Comparison of ENCODE assay signal across 21 cellular contexts in genomic region chr10:75418287-75418686, GRCh38. TPM values are rescaled to one million over a fixed set of nuclear protein-coding genes. Genes with fewer than 3 reads are reported as not detected.
DNase-seq lines count a peak whose midpoint lies in the region; ATAC-seq, FAIRE-seq and TF ChIP-seq lines count a peak whose summit lies in the region.
"Had no signal": no experiment of that assay in that cellular context is flagged by ENCODE, and none has a peak within 500 bp of the region (broad histone marks: within the 10 kb centered on the region; RNA-seq: fewer than 3 reads in every experiment).

No MANE protein-coding gene starts in this region.

- peak; percentile 57 to 59; a peak in 2 of 6 replicates for ATAC-seq in A549
- ATAC-seq: T-cell had no signal

- H3K4me1 ChIP-seq in A549 (peaks cover 11% of the 10 kb centered on the region; the same call in 2 of the 3 replicates), PC-9 (replicated peaks; ENCODE audit: insufficient read depth) (peaks cover 18% of the 10 kb centered on the region), H1 (replicated peaks in 1 of 4; ENCODE audit: control insufficient read depth in 3 of 4, insufficient read depth in 4 of 4, low read length in 3 of 4) (peaks cover 3 to 7% (median 5%) of the 10 kb centered on the region in 4 experiments; a peak in 4 of 7 replicates)

- TF ChIP-seq POLR2A in A549 (IDR thresholded peaks at IDR 0.05; ENCODE audit: low read length) (no peak), H1 (IDR thresholded peaks at IDR 0.05; ENCODE audit: control extremely low read depth in 1 of 2, low read depth in 2 of 2, low read length in 2 of 2) (no peak)

- TF ChIP-seq RAD21 in A549 (conservative IDR thresholded peaks at IDR 0.05 in 1 of 2, IDR thresholded peaks at IDR 0.05 in 1 of 2) (no peak), H1 (IDR thresholded peaks at IDR 0.05 in 1 of 2, conservative IDR thresholded peaks at IDR 0.05 in 1 of 2; ENCODE audit: low read depth in 2 of 2, low read length in 2 of 2) (no peak)

- H3K9me2 ChIP-seq in PC-9 (ENCODE audit: insufficient read depth) = no peaks in the 10 kb centered on the region

- TF ChIP-seq CTCF in A549 (IDR thresholded peaks at IDR 0.05) (no peak), PC-9 (conservative IDR thresholded peaks at IDR 0.05) (no peak), H1 (IDR thresholded peaks at IDR 0.05; ENCODE audit: control extremely low read depth in 1 of 3, insufficient read depth in 1 of 3, low read depth in 1 of 3, low read length in 3 of 3) (no peak), foreskin fibroblast (IDR thresholded peaks at IDR 0.05; ENCODE audit: low read depth, low read length) (no peak), GM13977 (IDR thresholded peaks at IDR 0.05; ENCODE audit: extremely low read depth, insufficient read depth, missing control alignments) (no peak)

- DNase-seq in A549 (ENCODE audit: low read depth in 1 of 2, low spot score in 1 of 2) = no peak
- peak; percentile 77 for DNase-seq in DMS53 (lab: John Stamatoyannopoulos, UW)
- DNase-seq in PC-9 = no peak
- no peak for DNase-seq in H1 (ENCODE audit: low read depth in 1 of 2, low spot score in 2 of 2)
- no peak for DNase-seq in foreskin fibroblast
- no peak for DNase-seq in NCI-H187 treated with DMSO at 0.1 percent for 48 hours (lab: John Stamatoyannopoulos, UW)
- DNase-seq in GM13977 (ENCODE audit: low spot score) = no peak
- DNase-seq: CD4-positive, CD25-positive, alpha-beta regulatory T cell; HCEC 1CT; Kasumi-1; MM.1S; NCI-H446 treated with DMSO at 0.1 percent for 48 hours; NCI-H526 treated with DMSO at 0.1 percent for 48 hours; RPMI8226; SHP77 treated with DMSO at 0.1 percent for 48 hours; T-cell had no signal

- BruUV-seq in PC-9 (replicated peaks; lab: Mats Ljungman, UMichigan) = no TSS peak

- H4K91ac ChIP-seq in H1 (replicated peaks; ENCODE audit: insufficient read length, low read length) = no peak overlapping the region

- H3K4ac ChIP-seq in H1 (replicated peaks; ENCODE audit: insufficient read length, low read depth, low read length) = no peak overlapping the region

- H3K4me2 ChIP-seq in A549 (no peak overlapping the region), PC-9 (peak overlapping the region; percentile 37; the same call in 1 of the 2 replicates), H1 (ENCODE audit: insufficient read depth in 1 of 2, low read depth in 2 of 2, low read length in 2 of 2) (peak overlapping the region in 1 of 2 experiments; percentile 45; a peak in 1 of 4 replicates)
- H3K4me2 ChIP-seq: GM23338 had no signal

- H2BK15ac ChIP-seq in H1 (ENCODE audit: low read length) = no peak overlapping the region

- H3K23ac ChIP-seq in H1 (ENCODE audit: insufficient read length) = no peak overlapping the region

- POLR2A ChIA-PET in A549 (lab: Yijun Ruan, JAX) (no interaction called here), PC-9 (lab: Charles Lee; ENCODE audit: unreplicated experiment) (no interaction called here), H1 (lab: Charles Lee; ENCODE audit: partially characterized antibody) (interaction anchor here (1.7 kb wide), 1 partner anchor 12 kb away, joined by 9 read pairs; no protein-coding TSS in a partner anchor)

- FAIRE-seq in A549 (lab: Jason Lieb, UNC) = no peak
- FAIRE-seq in H1 (lab: Jason Lieb, UNC) = no peak

- no peak overlapping the region for H3K14ac ChIP-seq in H1 (ENCODE audit: insufficient read length)

- 45% methylated on average over 4 of the region's 4 CpGs for WGBS in A549 (ENCODE audit: missing lambda C conversion rate)
- WGBS in H1 (ENCODE audit: extremely low coverage in 1 of 2, insufficient coverage in 1 of 2, insufficient read length in 1 of 2, insufficient replicate concordance in 2 of 2, low coverage in 1 of 2, low lambda C conversion rate in 2 of 2, missing lambda C conversion rate in 1 of 2), 2 experiments = 51% methylated on average over 4 of the region's 4 CpGs; no CpG with 5 or more reads in 1 of the 2 experiments

- H2AFZ ChIP-seq in PC-9 (no peak overlapping the region), H1 (ENCODE audit: low read length) (no peak overlapping the region)
- H2AFZ ChIP-seq: GM23338 had no signal

- peak overlapping the region in 1 of 2 experiments; percentile 18; a peak in 1 of 6 replicates for H3K27ac ChIP-seq in A549
- no peak overlapping the region for H3K27ac ChIP-seq in PC-9
- H3K27ac ChIP-seq in H1 (ENCODE audit: low read depth, low read length) = no peak overlapping the region
- H3K27ac ChIP-seq: SK-N-MC had no signal

- intact Hi-C loops in PC-9 (cut with micrococcal nuclease; ENCODE audit: unreplicated experiment) = no loop called here

- H3K27me3 ChIP-seq in PC-9 (ENCODE audit: insufficient read depth, low read depth) = no peaks in the 10 kb centered on the region
- H3K27me3 ChIP-seq in H1 (replicated peaks in 1 of 4; ENCODE audit: control insufficient read depth in 3 of 4, extremely low read depth in 1 of 4, insufficient read depth in 3 of 4, low read length in 3 of 4) = peaks cover 67 to 88% (median 83%) of the 10 kb centered on the region in 4 experiments

- no peak overlapping the region for H2BK120ac ChIP-seq in H1 (replicated peaks; ENCODE audit: low read depth, low read length)

- no peak overlapping the region for H2AK5ac ChIP-seq in H1 (ENCODE audit: low read depth, low read length)

- no peak overlapping the region for H2BK5ac ChIP-seq in H1 (ENCODE audit: low read depth, low read length)

- H3F3A ChIP-seq in PC-9 (ENCODE audit: insufficient read depth, low read depth) = peaks cover 19% of the 10 kb centered on the region; the same call in 1 of the 2 replicates

- no peak overlapping the region for H3K9ac ChIP-seq in H1 (replicated peaks in 1 of 4; ENCODE audit: extremely low read depth in 1 of 4, low read depth in 3 of 4, low read length in 3 of 4)

- H3K23me2 ChIP-seq in H1 (ENCODE audit: low read depth, low read length) = no peaks in the 10 kb centered on the region

- no peak overlapping the region for H2BK12ac ChIP-seq in H1 (ENCODE audit: low read depth, low read length)

- CTCF ChIA-PET in A549 (lab: Yijun Ruan, JAX) (interaction anchor here (0.6 kb wide), 2 partner anchors 14 to 486 kb away, joined by 3 read pairs; no protein-coding TSS in a partner anchor), PC-9 (lab: Charles Lee) (no interaction called here), H1 (lab: Charles Lee; ENCODE audit: partially characterized antibody) (interaction anchor here (2.6 kb wide), 1 partner anchor 12 kb away, joined by 8 read pairs; the partner anchor contains the start of gene LRMDA)

- in situ Hi-C loops in GM13977 (cut with MboI; ENCODE audit: low pct_unique_long_range_greater_than_20kb, low sequenced_read_pairs, unreplicated experiment) = no loop called here

- H3K36me3 ChIP-seq in PC-9 (ENCODE audit: low read depth) = no peaks in the 10 kb centered on the region
- no peaks in the 10 kb centered on the region for H3K36me3 ChIP-seq in H1 (ENCODE audit: control insufficient read depth in 2 of 4, insufficient read depth in 4 of 4, low read length in 3 of 4)

- no peaks in the 10 kb centered on the region for H4K20me1 ChIP-seq in PC-9 (ENCODE audit: insufficient read depth)
- peaks cover 6 to 10% of the 10 kb centered on the region in 2 experiments for H4K20me1 ChIP-seq in H1 (replicated peaks in 1 of 2; ENCODE audit: control insufficient read depth in 1 of 2, insufficient read depth in 2 of 2, low read length in 2 of 2)

- H4K5ac ChIP-seq in H1 (ENCODE audit: insufficient read length, low read depth, low read length) = no peak overlapping the region

- no peak overlapping the region for H4K8ac ChIP-seq in H1 (ENCODE audit: extremely low read depth, insufficient read depth, low read length)

- no peak overlapping the region for H2BK20ac ChIP-seq in H1 (ENCODE audit: low read length)

- H3K79me2 ChIP-seq in PC-9 (ENCODE audit: low read depth) = no peaks in the 10 kb centered on the region
- no peaks in the 10 kb centered on the region for H3K79me2 ChIP-seq in H1 (ENCODE audit: control insufficient read depth in 1 of 2, insufficient read depth in 2 of 2, low read length in 2 of 2)

- H3K9me3 ChIP-seq in A549 (no peaks in the 10 kb centered on the region), PC-9 (ENCODE audit: insufficient read depth, low read depth) (no peaks in the 10 kb centered on the region), H1 (ENCODE audit: insufficient read depth in 2 of 2, low read depth in 1 of 2, low read length in 1 of 2) (no peaks in the 10 kb centered on the region)

- H3K79me1 ChIP-seq in H1 (ENCODE audit: low read depth, low read length) = no peaks in the 10 kb centered on the region

- no peak for TF ChIP-seq EP300 in A549 (IDR thresholded peaks at IDR 0.05)
- no peak for TF ChIP-seq EP300 in H1 (IDR thresholded peaks at IDR 0.05; ENCODE audit: borderline replicate concordance in 1 of 2, low read depth in 2 of 2, low read length in 2 of 2)

- no peak overlapping the region for H3K18ac ChIP-seq in H1 (ENCODE audit: extremely low read depth, low read length)

- no peak overlapping the region for H3K4me3 ChIP-seq in A549
- H3K4me3 ChIP-seq in PC-9 = no peak overlapping the region
- no peak overlapping the region for H3K4me3 ChIP-seq in H1 (ENCODE audit: extremely low read depth in 1 of 4, insufficient read depth in 2 of 4, low read depth in 3 of 4, low read length in 4 of 4)
- H3K4me3 ChIP-seq in foreskin fibroblast (ENCODE audit: low read depth in 1 of 2, low read length in 2 of 2) = no peak overlapping the region
- H3K4me3 ChIP-seq: GM23338, SK-N-MC had no signal

- no peak overlapping the region for H3K56ac ChIP-seq in H1 (replicated peaks; ENCODE audit: insufficient read length, low read depth, low read length)

RNA-seq across cellular contexts. Expression of gene LRMDA, which starts 13.1 kb away (rescaled TPM):
- polyA plus RNA-seq in A549 (2011; rRNA removed) = 5.2 and 5.6 TPM in 2 replicates
- polyA plus RNA-seq in A549 (2012; cell fraction: cytosol; rRNA removed) = 0.73 and 1.4 TPM in 2 replicates
- 0.89 and 1.5 TPM in 2 replicates for polyA plus RNA-seq in A549 (2012; cell fraction: nucleus; rRNA removed)
- 4.1 to 5.1 TPM (median 4.6 TPM) in 3 replicates for polyA plus RNA-seq in A549 (2017; fragmentation: RNase III; extraction: RNeasy Plus Mini Kit Qiagen cat#74134 plus additional on column Dnase treatment)
- polyA minus RNA-seq in A549 (2011; rRNA and poly(A)+ RNA removed) = 8.2 and 14.0 TPM in 2 replicates
- total RNA-seq in PC-9 (2021) = not detected in 2 replicates
- 0.86 and 2.4 TPM in 2 replicates for total RNA-seq in H1 (2021; fragmentation: NEBNext Ultra II Directional; extraction: Animal tissue kit (Norgen Biotek cat#: 25700))
- polyA plus RNA-seq in H1 (2011; rRNA removed) = 0.52 and 2.8 TPM in 2 replicates
- polyA plus RNA-seq in H1 (2011; cell fraction: cytosol; rRNA removed) = 1.9 TPM
- polyA plus RNA-seq in H1 (2011; cell fraction: nucleus; rRNA removed) = 2.3 TPM
- polyA plus RNA-seq in H1 (2012, experiment 1 of 2) = 1.3 to 4.1 TPM (median 3.0 TPM) in 4 replicates
- 0.24 TPM for polyA plus RNA-seq in H1 (2012, experiment 2 of 2)
- polyA plus RNA-seq in H1 (2013, experiment 1 of 2) = 0.24 TPM
- 0.39 TPM for polyA plus RNA-seq in H1 (2013, experiment 2 of 2)
- 0.63 and 4.4 TPM in 2 replicates for polyA minus RNA-seq in H1 (2011; rRNA and poly(A)+ RNA removed)
- 1.1 TPM for polyA minus RNA-seq in H1 (2011; cell fraction: cytosol; rRNA and poly(A)+ RNA removed)
- polyA minus RNA-seq in H1 (2011; cell fraction: nucleus; rRNA and poly(A)+ RNA removed) = 5.4 TPM
- total RNA-seq: G401 had no signal
- polyA plus RNA-seq: BJ; CD4-positive, CD25-positive, alpha-beta regulatory T cell; IgD-negative memory B cell had no signal

RNA-seq across cellular contexts. Expression of gene ZNF503, which starts 16.7 kb away (rescaled TPM):
- 0.54 and 0.71 TPM in 2 replicates for polyA plus RNA-seq in A549 (2011; rRNA removed)
- polyA plus RNA-seq in A549 (2012; cell fraction: cytosol; rRNA removed) = 1.6 and 2.3 TPM in 2 replicates
- 5.2 and 8.3 TPM in 2 replicates for polyA plus RNA-seq in A549 (2012; cell fraction: nucleus; rRNA removed)
- polyA plus RNA-seq in A549 (2017; fragmentation: RNase III; extraction: RNeasy Plus Mini Kit Qiagen cat#74134 plus additional on column Dnase treatment) = 9.5 to 13.1 TPM (median 12.8 TPM) in 3 replicates
- polyA minus RNA-seq in A549 (2011; rRNA and poly(A)+ RNA removed) = 0.33 and 0.49 TPM in 2 replicates
- 1.4 and 1.5 TPM in 2 replicates for total RNA-seq in PC-9 (2021)
- total RNA-seq in H1 (2021; fragmentation: NEBNext Ultra II Directional; extraction: Animal tissue kit (Norgen Biotek cat#: 25700)) = 0.13 and 0.27 TPM in 2 replicates
- polyA plus RNA-seq in H1 (2011; rRNA removed) = 0.03 and 0.09 TPM in 2 replicates
- 0.05 TPM for polyA plus RNA-seq in H1 (2011; cell fraction: cytosol; rRNA removed)
- polyA plus RNA-seq in H1 (2011; cell fraction: nucleus; rRNA removed) = 0.13 TPM
- 0.07 to 0.11 TPM (median 0.08 TPM) in 4 replicates for polyA plus RNA-seq in H1 (2012, experiment 1 of 2)
- 0.14 TPM for polyA plus RNA-seq in H1 (2012, experiment 2 of 2)
- polyA plus RNA-seq in H1 (2013, experiment 1 of 2) = 0.20 TPM
- 0.13 TPM for polyA plus RNA-seq in H1 (2013, experiment 2 of 2)
- not detected in 2 replicates for polyA minus RNA-seq in H1 (2011; rRNA and poly(A)+ RNA removed)
- not detected for polyA minus RNA-seq in H1 (2011; cell fraction: cytosol; rRNA and poly(A)+ RNA removed)
- polyA minus RNA-seq in H1 (2011; cell fraction: nucleus; rRNA and poly(A)+ RNA removed) = 0.20 TPM
- total RNA-seq: CD4-positive, CD25-positive, alpha-beta regulatory T cell; GM23338 had no signal
- polyA plus RNA-seq: CD4-positive, CD25-positive, alpha-beta regulatory T cell; IgD-negative memory B cell had no signal
